ENCODE assay signal across 8 cellular contexts in the genomic region with DNA sequence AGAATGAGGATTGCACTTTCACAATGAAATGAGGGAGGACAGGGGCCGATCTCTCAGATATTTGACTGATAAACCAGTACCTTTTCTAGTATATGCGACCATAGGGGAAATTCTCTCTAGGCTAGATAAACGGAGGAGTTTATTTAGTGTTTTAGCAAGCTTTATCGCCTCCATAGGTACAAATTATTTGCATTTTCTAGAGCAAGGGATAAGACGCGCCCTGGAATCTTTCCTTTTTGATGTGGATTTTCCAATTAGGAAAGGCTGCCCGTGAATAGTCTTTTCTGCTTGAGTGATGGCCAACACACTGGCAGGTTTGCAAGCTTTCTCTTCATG. TPM values are rescaled to one million over a fixed set of nuclear protein-coding genes. Genes with fewer than 3 reads are reported as not detected.
DNase-seq lines count a peak whose midpoint lies in the region; ATAC-seq and TF ChIP-seq lines count a peak whose summit lies in the region.

No MANE protein-coding gene starts in this region.

- peak overlapping the region; percentile 60 for H3K9ac ChIP-seq in H9 (ENCODE audit: extremely low read depth, insufficient read length, low read length)

- H4K5ac ChIP-seq in H9 (ENCODE audit: insufficient read length, low read depth, low read length): no peak overlapping the region

- ATAC-seq in T-helper 17 cell (no peak), GM19035 (IDR thresholded peaks at IDR 0.05; ENCODE audit: unreplicated experiment) (no peak)
- no peak for ATAC-seq in stimulated activated effector memory CD8-positive, alpha-beta T cell treated with anti-CD3 and anti-CD28 coated beads, Interleukin-12 subunit alpha, Interleukin-12 subunit beta, amount 100 ng/mL, for 72 hours

- H2AFZ ChIP-seq in H9 (ENCODE audit: low read length): no peak overlapping the region

- no peak overlapping the region for H2AK5ac ChIP-seq in H9 (ENCODE audit: insufficient read length, low read length)

- H3K27me3 ChIP-seq in H9 (ENCODE audit: insufficient read depth, low read length): no peaks in the 10 kb centered on the region

- no peak for TF ChIP-seq CTCF in H9 (conservative IDR thresholded peaks at IDR 0.05)
- no peak for TF ChIP-seq CTCF in glutamatergic neuron (IDR thresholded peaks at IDR 0.05; ENCODE audit: partially characterized antibody, unreplicated experiment)

- no peak overlapping the region for H3K14ac ChIP-seq in H9 (ENCODE audit: insufficient read depth, low read length)

- H3K4me1 ChIP-seq in H9 (ENCODE audit: insufficient read depth, low read length): no peaks in the 10 kb centered on the region

- no peak overlapping the region for H3K23ac ChIP-seq in H9 (ENCODE audit: insufficient read length, low read depth, low read length)

- H3K36me3 Mint-ChIP-seq in H9 (ENCODE audit: insufficient read depth in 1 of 3, low read depth in 3 of 3): peaks cover 0 to under 1% (median 0%) of the 10 kb centered on the region in 3 experiments; a peak in 1 of 7 replicates
- peaks cover 5% of the 10 kb centered on the region for H3K36me3 Mint-ChIP-seq in T-helper 17 cell (ENCODE audit: low read depth)
- no peaks in the 10 kb centered on the region for H3K36me3 Mint-ChIP-seq in glutamatergic neuron (ENCODE audit: unreplicated experiment)
- peaks cover 12% of the 10 kb centered on the region for H3K36me3 Mint-ChIP-seq in stimulated activated effector memory CD8-positive, alpha-beta T cell treated with anti-CD3 and anti-CD28 coated beads, Interleukin-12 subunit alpha, Interleukin-12 subunit beta, amount 100 ng/mL, for 72 hours

- H3K27ac Mint-ChIP-seq in H9 (peak overlapping the region in 2 of 3 experiments; percentile 90 to 93; a peak in 3 of 7 replicates), T-helper 17 cell (peak overlapping the region; percentile 100), glutamatergic neuron (ENCODE audit: unreplicated experiment) (peak overlapping the region; percentile 94)
- H3K27ac Mint-ChIP-seq in stimulated activated effector memory CD8-positive, alpha-beta T cell treated with anti-CD3 and anti-CD28 coated beads, Interleukin-12 subunit alpha, Interleukin-12 subunit beta, amount 100 ng/mL, for 72 hours: peak overlapping the region; percentile 99

- H2BK15ac ChIP-seq in H9 (ENCODE audit: low read depth, low read length): no peak overlapping the region

- no peaks in the 10 kb centered on the region for H4K20me1 ChIP-seq in H9 (ENCODE audit: control insufficient read depth, insufficient read depth, insufficient read length)

- DNase-seq in H9: no peak
- no peak for DNase-seq in T-helper 17 cell
- no peak for DNase-seq in glutamatergic neuron
- DNase-seq in stimulated activated effector memory CD8-positive, alpha-beta T cell treated with anti-CD3 and anti-CD28 coated beads, Interleukin-12 subunit alpha, Interleukin-12 subunit beta, amount 100 ng/mL, for 72 hours (ENCODE audit: low spot score in 2 of 2): no peak
- DNase-seq in retina: no peak
- no peak for DNase-seq in EL
- DNase-seq in KG1 (lab: John Stamatoyannopoulos, UW): no peak

- peaks cover 6 to 7% of the 10 kb centered on the region in 2 experiments for H3K4me1 Mint-ChIP-seq in H9
- H3K4me1 Mint-ChIP-seq in T-helper 17 cell: peaks cover 9% of the 10 kb centered on the region
- peaks cover 1% of the 10 kb centered on the region for H3K4me1 Mint-ChIP-seq in glutamatergic neuron (ENCODE audit: low read depth, unreplicated experiment)
- peaks cover 13% of the 10 kb centered on the region for H3K4me1 Mint-ChIP-seq in stimulated activated effector memory CD8-positive, alpha-beta T cell treated with anti-CD3 and anti-CD28 coated beads, Interleukin-12 subunit alpha, Interleukin-12 subunit beta, amount 100 ng/mL, for 72 hours

- no peak overlapping the region for H2BK120ac ChIP-seq in H9 (ENCODE audit: low read depth, low read length, poor library complexity, severe bottlenecking)

- H3K27me3 Mint-ChIP-seq in H9 (ENCODE audit: low read depth): peaks cover 4% of the 10 kb centered on the region; the same call in 1 of the 2 replicates
- H3K27me3 Mint-ChIP-seq in T-helper 17 cell: no peaks in the 10 kb centered on the region
- peaks cover 5% of the 10 kb centered on the region for H3K27me3 Mint-ChIP-seq in glutamatergic neuron (ENCODE audit: unreplicated experiment)

- H4K8ac ChIP-seq in H9 (replicated peaks; ENCODE audit: insufficient read length, low read depth, low read length): no peak overlapping the region

- no peak overlapping the region for H2BK20ac ChIP-seq in H9 (ENCODE audit: low read depth, low read length, poor library complexity, severe bottlenecking)

- no peaks in the 10 kb centered on the region for H3K9me3 Mint-ChIP-seq in H9
- H3K9me3 Mint-ChIP-seq in glutamatergic neuron (ENCODE audit: unreplicated experiment): peaks cover 10% of the 10 kb centered on the region
- no peaks in the 10 kb centered on the region for H3K9me3 Mint-ChIP-seq in stimulated activated effector memory CD8-positive, alpha-beta T cell treated with anti-CD3 and anti-CD28 coated beads, Interleukin-12 subunit alpha, Interleukin-12 subunit beta, amount 100 ng/mL, for 72 hours

- H2BK5ac ChIP-seq in H9 (ENCODE audit: insufficient read length, low read length): no peak overlapping the region

- H3K4me2 ChIP-seq in H9 (ENCODE audit: insufficient read depth, insufficient read length, low read length): peak overlapping the region; percentile 61

- WGBS in H9 (ENCODE audit: extremely low coverage, insufficient read length, low lambda C conversion rate): no CpG with 5 or more reads among the region's 7 CpGs

- H2BK12ac ChIP-seq in H9 (ENCODE audit: insufficient read length, low read depth, low read length): no peak overlapping the region

- peaks cover 5% of the 10 kb centered on the region for H3K23me2 ChIP-seq in H9 (ENCODE audit: insufficient read length, low read depth, low read length, poor library complexity, severe bottlenecking)

- H3K4me3 Mint-ChIP-seq in H9 (peak overlapping the region; percentile 96 to 99), T-helper 17 cell (peak overlapping the region; percentile 100), glutamatergic neuron (ENCODE audit: unreplicated experiment) (peak overlapping the region; percentile 100)
- peak overlapping the region; percentile 100 for H3K4me3 Mint-ChIP-seq in stimulated activated effector memory CD8-positive, alpha-beta T cell treated with anti-CD3 and anti-CD28 coated beads, Interleukin-12 subunit alpha, Interleukin-12 subunit beta, amount 100 ng/mL, for 72 hours

- no peak overlapping the region for H3K18ac ChIP-seq in H9 (ENCODE audit: insufficient read length, low read depth, low read length)

- no peaks in the 10 kb centered on the region for H3K79me2 ChIP-seq in H9 (ENCODE audit: insufficient read depth, low read length)

- no peak overlapping the region for H3K27ac ChIP-seq in H9 (ENCODE audit: insufficient read length, low read depth, low read length)

- H3K79me1 ChIP-seq in H9 (ENCODE audit: insufficient read depth, low read depth, low read length, poor library complexity, severe bottlenecking): no peaks in the 10 kb centered on the region

- H3T11ph ChIP-seq in H9 (ENCODE audit: low read length): no peak overlapping the region

- no peak overlapping the region for H3K4ac ChIP-seq in H9 (ENCODE audit: low read depth, low read length)

- H3K9me3 ChIP-seq in H9 (ENCODE audit: control insufficient read depth, low read depth, low read length) (no peaks in the 10 kb centered on the region), T-helper 17 cell (ENCODE audit: control insufficient read depth, low read length, poor library complexity, severe bottlenecking) (no peaks in the 10 kb centered on the region)

- no peak overlapping the region for H3K56ac ChIP-seq in H9 (ENCODE audit: insufficient read length, low read depth, low read length)

- H4K91ac ChIP-seq in H9 (ENCODE audit: insufficient read length, low read depth, low read length): no peak overlapping the region

RNA-seq across cellular contexts. Expression of gene GDPD1, which starts 0.4 kb away (rescaled TPM):
- total RNA-seq in H9 (2021): 1.3 and 2.6 TPM in 2 replicates
- 1 to 10 TPM; 2.7 to 3.2 TPM for total RNA-seq in T-helper 17 cell
- total RNA-seq in glutamatergic neuron (ENCODE audit: unreplicated experiment): 34.3 TPM

RNA-seq across cellular contexts. Expression of gene SMG8, which starts 10.1 kb away (rescaled TPM):
- total RNA-seq in H9 (2021): 25.8 and 27.2 TPM in 2 replicates
- 10 to 100 TPM; 10.0 to 13.8 TPM for total RNA-seq in T-helper 17 cell
- total RNA-seq in glutamatergic neuron (ENCODE audit: unreplicated experiment): 19.4 TPM
